In the genomic region with DNA sequence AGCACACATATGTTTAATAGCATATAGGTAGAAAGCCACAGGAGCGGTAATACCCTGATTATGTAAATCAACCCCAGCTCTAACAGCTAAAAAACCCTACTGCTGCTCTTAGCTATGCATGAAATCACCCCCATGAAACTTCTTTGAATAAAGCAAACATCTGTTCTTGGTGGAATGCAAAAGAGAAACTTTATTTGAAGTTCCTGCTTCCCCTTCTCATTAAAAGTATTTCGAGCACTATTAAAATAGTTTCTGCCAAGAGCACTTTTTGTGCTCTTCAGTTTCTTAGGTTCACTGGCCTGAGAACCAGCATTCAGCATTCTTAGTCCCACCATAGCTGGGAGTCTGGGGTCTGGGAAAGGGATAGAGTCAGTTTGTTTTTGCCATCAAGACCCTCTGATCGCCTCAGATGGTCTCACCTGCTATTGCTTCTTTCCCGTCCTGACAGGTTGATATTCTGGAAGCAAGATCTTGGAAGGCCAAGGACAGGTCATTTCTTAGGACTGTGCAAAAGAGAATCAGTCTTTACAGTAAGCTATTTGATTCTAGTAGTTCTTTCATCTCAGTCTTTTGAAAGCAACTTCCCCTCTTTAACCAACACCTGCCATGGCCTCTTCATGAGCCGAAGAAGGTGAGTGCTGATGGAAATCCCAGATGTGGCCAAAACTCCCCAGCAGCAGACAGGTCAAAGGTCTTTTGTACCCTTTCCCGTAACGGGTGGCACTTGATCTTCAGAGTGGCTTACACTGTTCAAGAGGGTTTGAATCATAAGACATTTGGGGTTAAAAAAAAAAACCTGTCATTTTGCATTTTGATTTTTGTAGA, we compare ENCODE assay signal across 9 cellular contexts.
DNase-seq lines count a peak whose midpoint lies in the region; ATAC-seq and TF ChIP-seq lines count a peak whose summit lies in the region.
"Had no signal": no experiment of that assay in that cellular context is flagged by ENCODE, and none has a peak within 500 bp of the region (broad histone marks: within the 10 kb centered on the region; RNA-seq: fewer than 3 reads in every experiment).

No MANE protein-coding gene starts in this region.

- H2BK120ac ChIP-seq in IMR-90 (ENCODE audit: low read depth, low read length), result no peak overlapping the region

- intact Hi-C loops in IMR-90 (cut with micrococcal nuclease), result no loop called here
- intact Hi-C loops in spleen (cut with DNase I; ENCODE audit: low total_unique reads), result no loop called here
- intact Hi-C loops in adrenal gland (cut with DNase I), result no loop called here

- no peak overlapping the region for H3K4me2 ChIP-seq in IMR-90 (ENCODE audit: low read depth, low read length)

- H3K36me3 ChIP-seq in IMR-90 (ENCODE audit: control insufficient read depth, insufficient read depth, low read length) (no peaks in the 10 kb centered on the region), spleen (no peaks in the 10 kb centered on the region), adrenal gland (replicated peaks in 1 of 2) (no peaks in the 10 kb centered on the region)
- H3K36me3 ChIP-seq: transverse colon had no signal

- H3K14ac ChIP-seq in IMR-90 (replicated peaks; ENCODE audit: low read depth, low read length), result no peak overlapping the region

- no peak for TF ChIP-seq POLR2A in IMR-90 (IDR thresholded peaks at IDR 0.05; ENCODE audit: low read depth, low read length)
- no peak for TF ChIP-seq POLR2A in spleen (IDR thresholded peaks at IDR 0.05)
- no peak for TF ChIP-seq POLR2A in adrenal gland (IDR thresholded peaks at IDR 0.05)

- H3K79me1 ChIP-seq in IMR-90 (ENCODE audit: low read depth in 1 of 2, low read length in 2 of 2), result no peaks in the 10 kb centered on the region

- H3K9me3 ChIP-seq in IMR-90 (ENCODE audit: control insufficient read depth, insufficient read depth, low read length) (no peaks in the 10 kb centered on the region; the same call in 1 of the 2 replicates), spleen (peaks cover 0 to 10% (median 0%) of the 10 kb centered on the region in 8 donors), adrenal gland (replicated peaks in 1 of 3) (no peaks in the 10 kb centered on the region)
- H3K9me3 ChIP-seq: transverse colon had no signal

- H2BK5ac ChIP-seq in IMR-90 (ENCODE audit: low read depth, low read length, poor library complexity, severe bottlenecking), result no peak overlapping the region

- no peaks in the 10 kb centered on the region for H4K20me1 ChIP-seq in IMR-90 (ENCODE audit: insufficient read depth, low read length)

- H3K4ac ChIP-seq in IMR-90 (ENCODE audit: low read depth, low read length), result no peak overlapping the region

- CTCF ChIA-PET in IMR-90 (lab: Yijun Ruan, JAX), result no interaction called here

- H2AK9ac ChIP-seq in IMR-90 (replicated peaks; ENCODE audit: low read depth, low read length, poor library complexity), result no peak overlapping the region

- dilution Hi-C loops in IMR-90 (cut with HindIII; ENCODE audit: low sequenced_read_pairs, unreplicated experiment), result no loop called here

- no peak overlapping the region for H3K23ac ChIP-seq in IMR-90 (ENCODE audit: low read depth, low read length)

- no peak overlapping the region for H4K5ac ChIP-seq in IMR-90 (ENCODE audit: low read depth, low read length)

- H4K8ac ChIP-seq in IMR-90 (ENCODE audit: low read depth in 2 of 2, low read length in 2 of 2), result no peak overlapping the region

- H2BK20ac ChIP-seq in IMR-90 (ENCODE audit: low read depth, low read length), result no peak overlapping the region

- TF ChIP-seq CTCF in IMR-90 (conservative IDR thresholded peaks at IDR 0.05; ENCODE audit: low read depth, low read length) (no peak), spleen (IDR thresholded peaks at IDR 0.05 in 8 of 11, conservative IDR thresholded peaks at IDR 0.05 in 3 of 11) (no peak), adrenal gland (IDR thresholded peaks at IDR 0.05) (no peak)

- TF ChIP-seq RAD21 in IMR-90 (IDR thresholded peaks at IDR 0.05; ENCODE audit: low read length), result no peak

- DNase-seq in activated CD4-positive, alpha-beta T cell treated with anti-CD3 and anti-CD28 coated beads, Interleukin-2, amount 50 U/mL, for 48 hours, result peak; percentile 4 to 21
- DNase-seq in activated CD4-positive, alpha-beta T cell treated with anti-CD3 and anti-CD28 coated beads, Interleukin-2, amount 50 U/mL, for 1 hour, result no peak
- DNase-seq in IMR-90 (no peak), spleen (no peak), DMS53 (lab: John Stamatoyannopoulos, UW) (no peak), adrenal gland (no peak), NCI-H146 treated with DMSO at 0.1 percent for 48 hours (lab: John Stamatoyannopoulos, UW; ENCODE audit: unreplicated experiment) (no peak)
- DNase-seq: transverse colon had no signal

- no peak overlapping the region; the same call in 1 of the 2 replicates for H3K18ac ChIP-seq in IMR-90 (ENCODE audit: low read depth, low read length)

- BruUV-seq in IMR-90 (replicated peaks; lab: Mats Ljungman, UMichigan), result no TSS peak

- H2BK15ac ChIP-seq in IMR-90 (ENCODE audit: low read depth, low read length), result no peak overlapping the region

- POLR2A ChIA-PET in IMR-90 (lab: Charles Lee; ENCODE audit: unreplicated experiment), result no interaction called here

- H3K27ac ChIP-seq in IMR-90 (ENCODE audit: insufficient read depth, low read length) (no peak overlapping the region), spleen (peak overlapping the region; percentile 45 to 86 (median 68)), adrenal gland (no peak overlapping the region)

- H2AFZ ChIP-seq in IMR-90 (replicated peaks; ENCODE audit: low read length, poor library complexity), result no peak overlapping the region

- no peak overlapping the region for H4K91ac ChIP-seq in IMR-90 (ENCODE audit: insufficient read depth, low read depth, low read length)

- in situ Hi-C loops in IMR-90 (cut with MboI; ENCODE audit: low sequenced_read_pairs), result no loop called here

- H3K56ac ChIP-seq in IMR-90 (ENCODE audit: extremely low read depth, insufficient read depth, low read length), result no peak overlapping the region

- H3K4me3 ChIP-seq in IMR-90 (ENCODE audit: insufficient read depth, low read depth, low read length) (no peak overlapping the region), spleen (peak overlapping the region in 1 of 8 donors; percentile 34), adrenal gland (no peak overlapping the region)
- H3K4me3 ChIP-seq: transverse colon had no signal

- no peak overlapping the region for H2AK5ac ChIP-seq in IMR-90 (ENCODE audit: low read depth, low read length)

- H3K27me3 ChIP-seq in IMR-90 (ENCODE audit: control insufficient read depth, insufficient read depth, low read length) (no peaks in the 10 kb centered on the region), spleen (replicated peaks in 1 of 7) (no peaks in the 10 kb centered on the region), adrenal gland (no peaks in the 10 kb centered on the region)
- H3K27me3 ChIP-seq: transverse colon had no signal

- no peak overlapping the region for H3K9ac ChIP-seq in IMR-90 (ENCODE audit: low read depth, low read length)

- no peaks in the 10 kb centered on the region for H3K9me1 ChIP-seq in IMR-90 (ENCODE audit: insufficient read depth, low read length)

- ATAC-seq in GM21825 (IDR thresholded peaks at IDR 0.05; ENCODE audit: unreplicated experiment) (peak; percentile 58), IMR-90 (ENCODE audit: low read depth) (peak; percentile 29; the same call in 1 of the 2 replicates)

- no CpG with 5 or more reads among the region's 7 CpGs for WGBS in IMR-90 (ENCODE audit: extremely low coverage in 2 of 2, insufficient read length in 1 of 2), 2 experiments
- 51 to 63% (median 55%) methylated on average over 7 of the region's 7 CpGs for WGBS in spleen, 5 donors
- WGBS in adrenal gland, 4 donors, result 69 to 83% (median 77%) methylated on average over 7 of the region's 7 CpGs

- peaks cover 5% of the 10 kb centered on the region for H3K4me1 ChIP-seq in IMR-90 (ENCODE audit: control insufficient read depth, insufficient read depth, low read length)
- peaks cover 21 to 58% (median 47%) of the 10 kb centered on the region in 6 donors for H3K4me1 ChIP-seq in spleen
- H3K4me1 ChIP-seq in adrenal gland (replicated peaks in 1 of 2), result no peaks in the 10 kb centered on the region

TF ChIP-seq in IMR-90, 13 proteins besides CTCF, POLR2A, EP300 and RAD21:
- TF ChIP-seq BHLHE40 (IDR thresholded peaks at IDR 0.05; ENCODE audit: low read depth, low read length) (no peak), USF2 (IDR thresholded peaks at IDR 0.05; ENCODE audit: low read depth, low read length) (no peak), FOS (IDR thresholded peaks at IDR 0.05; ENCODE audit: low read depth, low read length) (no peak), CHD1 (IDR thresholded peaks at IDR 0.05; ENCODE audit: low read depth, low read length) (no peak), CEBPB (IDR thresholded peaks at IDR 0.05; ENCODE audit: low read depth, low read length) (no peak), NFE2L2 (IDR thresholded peaks at IDR 0.05; ENCODE audit: low read depth, low read length) (no peak), MAZ (IDR thresholded peaks at IDR 0.05; ENCODE audit: borderline replicate concordance, low read depth, low read length) (no peak), RCOR1 (IDR thresholded peaks at IDR 0.05; ENCODE audit: insufficient replicate concordance, low read length) (no peak), RFX5 (IDR thresholded peaks at IDR 0.05; ENCODE audit: low read depth, low read length) (no peak), MXI1 (IDR thresholded peaks at IDR 0.05; ENCODE audit: borderline replicate concordance, low read depth, low read length) (no peak), SMC3 (IDR thresholded peaks at IDR 0.05; ENCODE audit: low read depth, low read length) (no peak), MAFK (IDR thresholded peaks at IDR 0.05; ENCODE audit: low read depth, low read length) (no peak)
- TF ChIP-seq, protein P1, sequence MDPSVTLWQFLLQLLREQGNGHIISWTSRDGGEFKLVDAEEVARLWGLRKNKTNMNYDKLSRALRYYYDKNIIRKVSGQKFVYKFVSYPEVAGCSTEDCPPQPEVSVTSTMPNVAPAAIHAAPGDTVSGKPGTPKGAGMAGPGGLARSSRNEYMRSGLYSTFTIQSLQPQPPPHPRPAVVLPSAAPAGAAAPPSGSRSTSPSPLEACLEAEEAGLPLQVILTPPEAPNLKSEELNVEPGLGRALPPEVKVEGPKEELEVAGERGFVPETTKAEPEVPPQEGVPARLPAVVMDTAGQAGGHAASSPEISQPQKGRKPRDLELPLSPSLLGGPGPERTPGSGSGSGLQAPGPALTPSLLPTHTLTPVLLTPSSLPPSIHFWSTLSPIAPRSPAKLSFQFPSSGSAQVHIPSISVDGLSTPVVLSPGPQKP (IDR thresholded peaks at IDR 0.05; ENCODE audit: borderline replicate concordance, low read depth, low read length), result no peak
TF ChIP-seq in IMR-90: peak in this region for 0.

Comparison
In these comparisons a context has a peak if more than half of its experiments do, and no peak if none do; other contexts are left out.
1. DNase-seq: peak in activated CD4-positive, alpha-beta T cell treated with anti-CD3 and anti-CD28 coated beads, Interleukin-2, amount 50 U/mL, for 48 hours (2 of 2); none in activated CD4-positive, alpha-beta T cell treated with anti-CD3 and anti-CD28 coated beads, Interleukin-2, amount 50 U/mL, for 1 hour (single experiment), IMR-90 (single experiment), spleen (single experiment), DMS53 (single experiment), adrenal gland (0 of 7) and NCI-H146 treated with DMSO at 0.1 percent for 48 hours (single experiment).
2. H3K27ac ChIP-seq: peak in spleen (8 of 8); none in IMR-90 (single experiment) and adrenal gland (0 of 5).